Comparison of ENCODE assay signal across 28 cellular contexts in the genomic region with DNA sequence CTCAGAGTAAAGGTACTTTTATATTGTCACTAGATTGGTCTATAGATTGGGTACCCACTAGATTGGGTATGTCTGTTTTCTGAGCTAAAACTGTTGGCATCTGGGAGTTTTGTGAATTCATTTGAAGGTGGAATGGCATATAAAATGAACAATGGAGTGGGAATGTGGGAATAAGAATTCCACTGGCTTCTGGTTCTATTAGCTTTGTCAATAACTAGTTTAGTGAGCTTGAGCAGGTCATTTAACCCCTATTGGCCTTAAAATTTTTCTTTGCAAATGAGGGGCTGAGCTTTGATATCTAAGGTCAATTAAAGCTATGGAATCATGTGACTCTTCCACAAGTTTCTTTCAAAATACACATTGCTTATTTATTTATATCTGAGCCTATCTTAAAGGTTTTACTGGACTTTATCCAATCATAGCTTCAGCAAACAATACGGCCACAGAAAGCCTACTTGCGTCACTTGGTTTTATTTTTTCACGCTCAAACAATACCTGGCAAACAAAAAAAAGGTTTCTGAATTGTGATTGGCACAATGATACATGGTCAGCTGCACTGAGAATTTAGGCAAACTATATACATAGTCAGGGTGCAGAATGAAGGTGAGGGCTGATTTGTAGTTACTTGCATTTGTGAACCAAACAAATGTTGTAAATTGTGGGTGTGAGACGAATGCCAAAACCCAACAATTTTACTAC.
"Had no signal": no experiment of that assay in that cellular context is flagged by ENCODE, and none has a peak within 500 bp of the region (broad histone marks: within the 10 kb centered on the region; RNA-seq: fewer than 3 reads in every experiment).

No MANE protein-coding gene starts in this region.

- H3K9me3 ChIP-seq: heart left ventricle, left lung, right atrium auricular region, suprapubic skin, thoracic aorta, tibial artery, upper lobe of right lung had no signal

- H3K27me3 ChIP-seq: heart left ventricle, left lung, right atrium auricular region, suprapubic skin, tibial artery, upper lobe of right lung had no signal

- DNase-seq: heart left ventricle; hypothalamus; immature natural killer cell; kidney; left colon; left lung; mesendoderm; naive B cell; natural killer cell; nephron progenitor cell; nucleus accumbens; stimulated activated CD4-positive, alpha-beta T cell treated with anti-CD3 and anti-CD28 coated beads, Interleukin-12 subunit alpha, Interleukin-12 subunit beta, amount 100 ng/mL, for 4 hours; stimulated activated CD4-positive, alpha-beta T cell treated with anti-CD3 and anti-CD28 coated beads, Interleukin-15, amount 100 ng/mL, for 24 hours; stimulated activated CD4-positive, alpha-beta T cell treated with anti-CD3 and anti-CD28 coated beads, Interleukin-2, amount 100 ng/mL, for 24 hours; stimulated activated CD4-positive, alpha-beta T cell treated with anti-CD3 and anti-CD28 coated beads, Interleukin-4, amount 100 ng/mL, for 1 hour; stimulated activated naive B cell treated with anti-CD40 and anti-IgM and Interleukin-4, amounts not matched to agents 10 μg/mL and 1 μg/mL and 100 μg/mL, for 72 hours; stimulated activated naive CD8-positive, alpha-beta T cell treated with anti-CD3 and anti-CD28 coated beads, Interleukin-15, Interleukin-2, amounts not matched to agents 100 U/mL and 50 U/mL, for 24 hours; tibial artery; trophoblast cell; upper lobe of right lung had no signal

- FAIRE-seq: islet of Langerhans, urothelium cell line had no signal

- H3K4me3 ChIP-seq: heart left ventricle, left lung, lung, right atrium auricular region, skin epidermis, suprapubic skin, thoracic aorta, tibial artery, upper lobe of right lung had no signal

- H3K36me3 ChIP-seq: heart left ventricle, left lung, right atrium auricular region, suprapubic skin, thoracic aorta, tibial artery, upper lobe of right lung had no signal

- ATAC-seq: heart left ventricle; left colon; left lung; natural killer cell; sciatic nerve; stimulated activated naive B cell treated with anti-CD40 and anti-IgM and Interleukin-4, amounts not matched to agents 10 μg/mL and 1 μg/mL and 100 μg/mL, for 72 hours; stimulated activated naive CD8-positive, alpha-beta T cell treated with anti-CD3 and anti-CD28 coated beads, Interleukin-15, Interleukin-2, amounts not matched to agents 100 U/mL and 50 U/mL, for 24 hours; upper lobe of right lung had no signal

- H3K27ac ChIP-seq: heart left ventricle, left lung, right atrium auricular region, skin epidermis, suprapubic skin, thoracic aorta, tibial artery, upper lobe of right lung had no signal

- H3K4me1 ChIP-seq: heart left ventricle, left lung, right atrium auricular region, tibial artery, upper lobe of right lung had no signal
